In the genomic region with DNA sequence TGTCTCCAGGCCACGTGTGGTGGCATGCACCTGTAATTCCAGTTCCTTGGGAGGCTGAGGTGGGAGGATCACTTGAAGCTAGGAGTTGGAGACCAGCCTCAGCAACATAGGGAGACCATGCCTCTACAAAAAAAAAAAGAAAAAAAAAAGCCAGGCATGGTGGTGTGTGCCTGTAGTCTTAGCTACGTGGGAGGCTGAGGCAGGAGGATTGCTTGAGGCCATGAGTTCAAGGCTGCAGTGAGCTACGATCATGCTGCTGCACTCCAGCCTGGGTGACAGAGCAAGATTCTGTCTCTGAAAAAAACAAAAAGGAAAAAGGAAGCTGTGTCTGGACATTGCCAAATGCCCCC, we compare ENCODE assay signal across 25 cellular contexts.
"Had no signal": no experiment of that assay in that cellular context is flagged by ENCODE, and none has a peak within 500 bp of the region (broad histone marks: within the 10 kb centered on the region; RNA-seq: fewer than 3 reads in every experiment).

No MANE protein-coding gene starts in this region.

- H3K9me3 ChIP-seq: breast epithelium, esophagus squamous epithelium, gastroesophageal sphincter, heart left ventricle, lower lobe of right lung, mucosa of descending colon, stomach, suprapubic skin, tibial nerve, vagina had no signal

- H3K27me3 ChIP-seq: breast epithelium, dorsolateral prefrontal cortex, esophagus squamous epithelium, gastroesophageal sphincter, heart left ventricle, stomach, suprapubic skin, tibial nerve, vagina had no signal

- H3K4me3 ChIP-seq: breast epithelium, dorsolateral prefrontal cortex, esophagus squamous epithelium, gastroesophageal sphincter, heart left ventricle, lower lobe of right lung, mucosa of descending colon, smooth muscle cell, stomach, suprapubic skin, tibial nerve, vagina had no signal

- H3K36me3 ChIP-seq: breast epithelium, esophagus squamous epithelium, gastroesophageal sphincter, heart left ventricle, lower lobe of right lung, stomach, suprapubic skin, tibial nerve, vagina had no signal

- ATAC-seq: activated CD4-positive, alpha-beta T cell treated with anti-CD3 and anti-CD28 coated beads for 36 hours; activated T-cell treated with anti-CD3 and anti-CD28 coated beads, Interleukin-2, amount 50 U/mL, for 4 hours; gastroesophageal sphincter; heart left ventricle; lower lobe of right lung; sciatic nerve; stimulated activated memory B cell treated with anti-CD40 and anti-IgM and Interleukin-4, amounts not matched to agents 10 μg/mL and 1 μg/mL and 100 μg/mL, for 72 hours had no signal

- DNase-seq: activated B cell treated with CpG ODN at 0.5 μM for 24 hours; activated CD4-positive, alpha-beta T cell treated with anti-CD3 and anti-CD28 coated beads for 36 hours; activated CD4-positive, alpha-beta T cell treated with anti-CD3 and anti-CD28 coated beads, Interleukin-2, amount 50 U/mL, for 4 hours; activated CD8-positive, alpha-beta memory T cell treated with anti-CD3 and anti-CD28 coated beads for 24 hours; activated CD8-positive, alpha-beta memory T cell treated with anti-CD3 and anti-CD28 coated beads, Interleukin-2, amount 50 U/mL, for 4 hours; activated naive CD4-positive, alpha-beta T cell; activated T-cell treated with anti-CD3 and anti-CD28 coated beads, Interleukin-2, amount 50 U/mL, for 4 hours; dorsolateral prefrontal cortex; esophagus squamous epithelium; mesendoderm; naive B cell; stimulated activated CD4-positive, alpha-beta T cell treated with anti-CD3 and anti-CD28 coated beads, Interleukin-15, amount 100 ng/mL, for 24 hours; stomach; T-helper 9 cell had no signal

- H3K27ac ChIP-seq: breast epithelium, dorsolateral prefrontal cortex, esophagus squamous epithelium, gastroesophageal sphincter, heart left ventricle, lower lobe of right lung, stomach, suprapubic skin, tibial nerve, vagina had no signal
